29 cellular contexts compared by ENCODE assay signal in genomic region chr1:185463433-185463832, GRCh38.
"Had no signal": no experiment of that assay in that cellular context is flagged by ENCODE, and none has a peak within 500 bp of the region (broad histone marks: within the 10 kb centered on the region; RNA-seq: fewer than 3 reads in every experiment).

No MANE protein-coding gene starts in this region.

- DNase-seq: activated CD4-positive, alpha-beta memory T cell treated with anti-CD3 and anti-CD28 coated beads for 36 hours; activated CD4-positive, alpha-beta T cell treated with anti-CD3 and anti-CD28 coated beads for 48 hours; activated CD8-positive, alpha-beta memory T cell treated with anti-CD3 and anti-CD28 coated beads, Interleukin-2, amount 50 U/mL, for 48 hours; activated gamma-delta T cell; activated naive CD4-positive, alpha-beta T cell treated with anti-CD3 and anti-CD28 coated beads, Interleukin-2, amount 10 ng/mL, durations not matched to agents 7 days and 5 days; activated naive CD8-positive, alpha-beta T cell treated with anti-CD3 and anti-CD28 coated beads, Interleukin-2, amount 50 U/mL, for 24 hours; activated T-cell treated with anti-CD3 and anti-CD28 coated beads, Interleukin-2, amount 50 U/mL, for 24 hours; amygdala; caudate nucleus; cortex of kidney; effector memory CD8-positive, alpha-beta T cell; erythroblast; gastrocnemius medialis; glutamatergic neuron; islet precursor cell; left colon; mammary epithelial cell; midbrain; naive thymus-derived CD8-positive, alpha-beta T cell; stimulated activated CD4-positive, alpha-beta T cell treated with anti-CD3 and anti-CD28 coated beads, Interleukin-12 subunit alpha, Interleukin-12 subunit beta, amount 100 ng/mL, for 4 hours; stimulated activated CD4-positive, alpha-beta T cell treated with anti-CD3 and anti-CD28 coated beads, Interleukin-4, amount 100 ng/mL, for 1 hour; stimulated activated naive CD8-positive, alpha-beta T cell treated with anti-CD3 and anti-CD28 coated beads, Interleukin-15, Interleukin-2, amounts not matched to agents 100 U/mL and 50 U/mL, for 24 hours; T1000; testis; transverse colon; WERI-Rb-1 had no signal

- H3K4me3 ChIP-seq: gastrocnemius medialis, skin epidermis, testis, transverse colon had no signal

- H3K4me3 Mint-ChIP-seq: activated CD4-positive, alpha-beta memory T cell treated with anti-CD3 and anti-CD28 coated beads for 36 hours; activated naive CD4-positive, alpha-beta T cell treated with anti-CD3 and anti-CD28 coated beads, Interleukin-2, amount 10 ng/mL, durations not matched to agents 7 days and 5 days; activated naive CD8-positive, alpha-beta T cell treated with anti-CD3 and anti-CD28 coated beads, Interleukin-2, amount 50 U/mL, for 24 hours; activated T-cell treated with anti-CD3 and anti-CD28 coated beads, Interleukin-2, amount 50 U/mL, for 24 hours; effector memory CD8-positive, alpha-beta T cell; naive thymus-derived CD8-positive, alpha-beta T cell had no signal

- H3K27ac ChIP-seq: gastrocnemius medialis, neutrophil, skin epidermis, testis, transverse colon, WERI-Rb-1 had no signal

- H3K36me3 Mint-ChIP-seq: activated CD4-positive, alpha-beta memory T cell treated with anti-CD3 and anti-CD28 coated beads for 36 hours; activated naive CD4-positive, alpha-beta T cell treated with anti-CD3 and anti-CD28 coated beads, Interleukin-2, amount 10 ng/mL, durations not matched to agents 7 days and 5 days had no signal

- H3K4me1 ChIP-seq: gastrocnemius medialis, testis had no signal

- H3K9me3 Mint-ChIP-seq: activated T-cell treated with anti-CD3 and anti-CD28 coated beads, Interleukin-2, amount 50 U/mL, for 24 hours; effector memory CD8-positive, alpha-beta T cell had no signal

- H3K9me3 ChIP-seq: gastrocnemius medialis, neutrophil, testis, transverse colon had no signal

- H3K36me3 ChIP-seq: gastrocnemius medialis, neutrophil, transverse colon, WERI-Rb-1 had no signal

- H3K27me3 ChIP-seq: gastrocnemius medialis, neutrophil, testis, transverse colon had no signal

- H3K27ac Mint-ChIP-seq: activated CD4-positive, alpha-beta memory T cell treated with anti-CD3 and anti-CD28 coated beads for 36 hours; activated naive CD4-positive, alpha-beta T cell treated with anti-CD3 and anti-CD28 coated beads, Interleukin-2, amount 10 ng/mL, durations not matched to agents 7 days and 5 days; activated naive CD8-positive, alpha-beta T cell treated with anti-CD3 and anti-CD28 coated beads, Interleukin-2, amount 50 U/mL, for 24 hours; activated T-cell treated with anti-CD3 and anti-CD28 coated beads, Interleukin-2, amount 50 U/mL, for 24 hours; progenitor cell of endocrine pancreas had no signal

- H3K4me1 Mint-ChIP-seq: activated naive CD4-positive, alpha-beta T cell treated with anti-CD3 and anti-CD28 coated beads, Interleukin-2, amount 10 ng/mL, durations not matched to agents 7 days and 5 days; activated naive CD8-positive, alpha-beta T cell treated with anti-CD3 and anti-CD28 coated beads, Interleukin-2, amount 50 U/mL, for 24 hours had no signal

- H3K27me3 Mint-ChIP-seq: activated CD4-positive, alpha-beta memory T cell treated with anti-CD3 and anti-CD28 coated beads for 36 hours; activated naive CD4-positive, alpha-beta T cell treated with anti-CD3 and anti-CD28 coated beads, Interleukin-2, amount 10 ng/mL, durations not matched to agents 7 days and 5 days; activated naive CD8-positive, alpha-beta T cell treated with anti-CD3 and anti-CD28 coated beads, Interleukin-2, amount 50 U/mL, for 24 hours; activated T-cell treated with anti-CD3 and anti-CD28 coated beads, Interleukin-2, amount 50 U/mL, for 24 hours; naive thymus-derived CD8-positive, alpha-beta T cell; progenitor cell of endocrine pancreas had no signal
